20 cellular contexts compared by ENCODE assay signal in the genomic region with DNA sequence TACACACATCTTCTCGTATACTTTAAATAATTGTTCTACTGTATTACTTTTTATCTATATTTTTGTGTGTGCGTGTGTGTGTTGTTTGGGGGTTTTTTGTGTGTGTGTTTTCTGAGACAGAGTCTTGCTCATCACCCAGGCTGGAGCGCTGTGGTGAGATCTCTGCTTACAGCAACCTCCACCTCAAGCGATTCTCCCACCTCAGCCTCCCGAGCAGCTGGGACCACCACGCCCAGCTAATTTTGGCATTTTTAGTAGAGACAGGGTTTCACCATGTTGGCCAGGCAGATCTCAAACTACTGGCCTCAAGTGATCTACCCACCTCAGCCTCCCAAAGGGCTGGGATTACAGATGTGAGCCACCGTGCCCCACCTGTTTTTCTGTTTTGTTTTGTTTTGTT. TPM values are rescaled to one million over a fixed set of nuclear protein-coding genes. Genes with fewer than 3 reads are reported as not detected.
DNase-seq lines count a peak whose midpoint lies in the region; ATAC-seq and TF ChIP-seq lines count a peak whose summit lies in the region.
"Had no signal": no experiment of that assay in that cellular context is flagged by ENCODE, and none has a peak within 500 bp of the region (broad histone marks: within the 10 kb centered on the region; RNA-seq: fewer than 3 reads in every experiment).

No MANE protein-coding gene starts in this region.

- no peak for DNase-seq in CD4-positive, alpha-beta memory T cell
- no peak for DNase-seq in effector memory CD8-positive, alpha-beta T cell
- DNase-seq in nephron progenitor cell = no peak
- DNase-seq in mucosa of gallbladder (ENCODE audit: low spot score) = no peak
- no peak for DNase-seq in CD1c-positive myeloid dendritic cell (ENCODE audit: extremely low spot score)
- DNase-seq in epidermal melanocyte (ENCODE audit: insufficient read length, low spot score) = no peak
- DNase-seq: activated CD4-positive, CD25-positive, alpha-beta regulatory T cell treated with anti-CD3 and anti-CD28 coated beads, Interleukin-2, amount 50 U/mL, for 72 hours; activated naive CD4-positive, alpha-beta T cell; activated T-cell treated with anti-CD3 and anti-CD28 coated beads, Interleukin-2, amount 50 U/mL, for 1 hour; C1 segment of cervical spinal cord; effector CD8-positive, alpha-beta T cell; kidney; NCI-H1417 treated with DMSO at 0.1 percent for 48 hours; NCI-H2081 treated with DMSO at 0.1 percent for 48 hours; NCI-H345; SJCRH30; stomach; tibial artery had no signal

- CTCF ChIA-PET in CD4-positive, alpha-beta memory T cell (lab: Charles Lee; ENCODE audit: partially characterized antibody) = interaction anchor here (0.7 to 2.3 kb wide), 9 partner anchors 13 to 169 kb away, joined by 3 to 7 read pairs (median 4); a partner anchor contains a TSS

- no peak overlapping the region for H3K27ac Mint-ChIP-seq in CD4-positive, alpha-beta memory T cell
- no peak overlapping the region for H3K27ac Mint-ChIP-seq in effector memory CD8-positive, alpha-beta T cell
- H3K27ac Mint-ChIP-seq in nephron progenitor cell = no peak overlapping the region

- no peaks in the 10 kb centered on the region for H3K9me3 Mint-ChIP-seq in CD4-positive, alpha-beta memory T cell
- H3K9me3 Mint-ChIP-seq in effector memory CD8-positive, alpha-beta T cell = no peaks in the 10 kb centered on the region
- H3K9me3 Mint-ChIP-seq in nephron progenitor cell = no peaks in the 10 kb centered on the region

- peaks cover 31% of the 10 kb centered on the region for H4K20me1 ChIP-seq in BLaER1

- peaks cover 30% of the 10 kb centered on the region for H3K27me3 ChIP-seq in BLaER1
- no peaks in the 10 kb centered on the region for H3K27me3 ChIP-seq in CD4-positive, alpha-beta memory T cell (ENCODE audit: insufficient read depth, low read length)
- H3K27me3 ChIP-seq: stomach, tibial artery had no signal

- peaks cover 19% of the 10 kb centered on the region for H3K9me3 ChIP-seq in BLaER1
- H3K9me3 ChIP-seq in CD4-positive, alpha-beta memory T cell (ENCODE audit: control insufficient read depth in 1 of 2, low read length in 2 of 2) = no peaks in the 10 kb centered on the region
- H3K9me3 ChIP-seq: HAP-1, SJCRH30, stomach, tibial artery had no signal

- peaks cover 5 to 20% (median 12%) of the 10 kb centered on the region in 4 donors for H3K4me1 Mint-ChIP-seq in CD4-positive, alpha-beta memory T cell
- peaks cover 0 to 8% of the 10 kb centered on the region in 2 donors for H3K4me1 Mint-ChIP-seq in effector memory CD8-positive, alpha-beta T cell (ENCODE audit: low read depth in 2 of 2)
- H3K4me1 Mint-ChIP-seq in nephron progenitor cell = peaks cover 10% of the 10 kb centered on the region

- no peak overlapping the region for H3K27ac ChIP-seq in BLaER1
- H3K27ac ChIP-seq in CD4-positive, alpha-beta memory T cell (ENCODE audit: low read depth, low read length) = no peak overlapping the region
- H3K27ac ChIP-seq: SJCRH30 had no signal

- intact Hi-C loops in CD4-positive, alpha-beta memory T cell (cut with micrococcal nuclease) = loop anchor here (5.0 kb wide), 1 partner anchor 91 kb away; no protein-coding TSS in a partner anchor

- H3K36me3 Mint-ChIP-seq in CD4-positive, alpha-beta memory T cell = no peaks in the 10 kb centered on the region
- peaks cover 6% of the 10 kb centered on the region for H3K36me3 Mint-ChIP-seq in effector memory CD8-positive, alpha-beta T cell (ENCODE audit: insufficient read depth)
- no peaks in the 10 kb centered on the region for H3K36me3 Mint-ChIP-seq in nephron progenitor cell (ENCODE audit: low read depth)

- peak overlapping the region; percentile 2; the same call in 1 of the 2 replicates for H3K4me2 ChIP-seq in BLaER1

- no peak for TF ChIP-seq CTCF in nephron progenitor cell (IDR thresholded peaks at IDR 0.05)

- no peak overlapping the region for H3K9ac ChIP-seq in BLaER1

- H3K27me3 Mint-ChIP-seq in CD4-positive, alpha-beta memory T cell = peaks cover under 1 to 5% of the 10 kb centered on the region in 2 donors
- peaks cover 5 to 26% of the 10 kb centered on the region in 2 donors for H3K27me3 Mint-ChIP-seq in effector memory CD8-positive, alpha-beta T cell
- peaks cover 50% of the 10 kb centered on the region for H3K27me3 Mint-ChIP-seq in nephron progenitor cell (ENCODE audit: low read depth, poor library complexity)

- POLR2A ChIA-PET in CD4-positive, alpha-beta memory T cell (lab: Charles Lee; ENCODE audit: partially characterized antibody) = interaction anchor here (0.7 kb wide), 1 partner anchor 303 kb away, joined by 3 read pairs; no protein-coding TSS in a partner anchor

- peak overlapping the region in 6 of 8 donors; percentile 24 to 61 (median 48) for H3K4me3 Mint-ChIP-seq in CD4-positive, alpha-beta memory T cell
- peak overlapping the region; percentile 76 to 79 for H3K4me3 Mint-ChIP-seq in effector memory CD8-positive, alpha-beta T cell
- H3K4me3 Mint-ChIP-seq in nephron progenitor cell = peak overlapping the region; percentile 84

- no peak for ATAC-seq in effector memory CD8-positive, alpha-beta T cell (replicated peaks)

- peaks cover 57% of the 10 kb centered on the region for H3K4me1 ChIP-seq in BLaER1
- peaks cover 8% of the 10 kb centered on the region for H3K4me1 ChIP-seq in CD4-positive, alpha-beta memory T cell (ENCODE audit: insufficient read depth, low read length)

- no peak overlapping the region for H3K4me3 ChIP-seq in BLaER1
- H3K4me3 ChIP-seq in CD4-positive, alpha-beta memory T cell (ENCODE audit: low read length in 2 of 2) = no peak overlapping the region

- no peaks in the 10 kb centered on the region for H3K36me3 ChIP-seq in BLaER1
- H3K36me3 ChIP-seq in CD4-positive, alpha-beta memory T cell (ENCODE audit: insufficient read depth, low read length) = no peaks in the 10 kb centered on the region
- H3K36me3 ChIP-seq: HAP-1, SJCRH30, stomach, tibial artery had no signal

RNA-seq across cellular contexts. Expression of a gene that starts 1.5 kb away (rescaled TPM):
- total RNA-seq in CD4-positive, alpha-beta memory T cell = 1 to 10 TPM; 2.0 to 2.2 TPM
- polyA plus RNA-seq in CD4-positive, alpha-beta memory T cell = under 1 TPM in 1 of 2 donors, not detected in 1; 0.21 TPM
- total RNA-seq in mucosa of gallbladder = 67.9 TPM

RNA-seq across cellular contexts. Expression of a gene that starts 53.4 kb away (rescaled TPM):
- total RNA-seq in CD4-positive, alpha-beta memory T cell = 10 to 100 TPM; 73.2 to 78.1 TPM
- 10 to 100 TPM; 16.0 to 32.9 TPM for polyA plus RNA-seq in CD4-positive, alpha-beta memory T cell
- 151 TPM for total RNA-seq in mucosa of gallbladder

Comparison
In these comparisons a context has a peak if more than half of its experiments do, and no peak if none do; other contexts are left out.
1. RNA of a gene that starts 1.5 kb away (total RNA-seq): 67.9 TPM in mucosa of gallbladder (single experiment); 2.0 to 2.2 TPM in CD4-positive, alpha-beta memory T cell; every median in the first group is over 10 times any median in the second.
2. Peak in every context shown above with its lines, with median percentiles within 50 percentile points of each other: H3K4me3 Mint-ChIP-seq.